ENCODE assay signal across 37 cellular contexts in the genomic region with DNA sequence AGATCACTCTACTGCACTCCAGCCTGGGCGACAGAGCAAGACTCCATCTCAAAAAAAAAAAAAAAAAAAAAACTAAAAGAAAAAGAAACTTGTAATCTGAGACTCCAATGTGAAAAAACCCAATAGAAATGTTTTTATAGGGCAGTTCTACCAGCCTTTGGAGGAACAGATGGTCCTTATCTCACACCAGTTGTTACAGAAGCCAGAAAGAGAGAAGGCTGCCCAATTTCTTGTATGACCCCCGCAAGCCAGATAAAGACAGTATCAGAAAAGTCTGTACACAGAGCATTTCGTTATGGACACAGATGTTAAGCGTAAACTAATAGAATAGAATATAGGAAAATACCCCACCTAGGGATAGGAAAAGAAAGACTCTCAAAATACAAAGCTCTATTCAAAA. TPM values are rescaled to one million over a fixed set of nuclear protein-coding genes. Genes with fewer than 3 reads are reported as not detected.
DNase-seq lines count a peak whose midpoint lies in the region; ATAC-seq and TF ChIP-seq lines count a peak whose summit lies in the region.
"Had no signal": no experiment of that assay in that cellular context is flagged by ENCODE, and none has a peak within 500 bp of the region (broad histone marks: within the 10 kb centered on the region; RNA-seq: fewer than 3 reads in every experiment).

No MANE protein-coding gene starts in this region.

- H3K9me3 Mint-ChIP-seq in WTC11: no peaks in the 10 kb centered on the region
- H3K9me3 Mint-ChIP-seq: activated CD4-positive, alpha-beta memory T cell treated with anti-CD3 and anti-CD28 coated beads, Interleukin-2, amount 10 ng/mL, durations not matched to agents 7 days and 5 days; CD4-positive, alpha-beta T cell; naive B cell had no signal

- no peaks in the 10 kb centered on the region for H3K36me3 ChIP-seq in body of pancreas (replicated peaks in 1 of 2; ENCODE audit: insufficient read depth in 1 of 2, low read depth in 2 of 2)
- H3K36me3 ChIP-seq: adrenal gland, brain microvascular endothelial cell, stomach, transverse colon had no signal

- ATAC-seq in body of pancreas: peak; percentile 35
- ATAC-seq in WTC11: no peak
- ATAC-seq: GM12878, left ventricle myocardium superior, right cardiac atrium had no signal

- no peak overlapping the region for H3K4me3 ChIP-seq in body of pancreas
- H3K4me3 ChIP-seq: adrenal gland, GM12878, stomach, transverse colon had no signal

- H3K4me1 Mint-ChIP-seq in WTC11: peaks cover 30% of the 10 kb centered on the region

- no peak overlapping the region for H3K4me3 Mint-ChIP-seq in WTC11
- H3K4me3 Mint-ChIP-seq: activated CD4-positive, alpha-beta memory T cell treated with anti-CD3 and anti-CD28 coated beads, Interleukin-2, amount 10 ng/mL, durations not matched to agents 7 days and 5 days; CD4-positive, alpha-beta T cell; naive B cell had no signal

- CTCF ChIA-PET in WTC11 (lab: Charles Lee): interaction anchor here (0.6 to 1.2 kb wide), 3 partner anchors 13 to 75 kb away, joined by 3 to 4 read pairs (median 3); a partner anchor contains a TSS
- CTCF ChIA-PET in RWPE1 (lab: Yijun Ruan, JAX): interaction anchor here (0.6 kb wide), 1 partner anchor 112 kb away, joined by 3 read pairs; no protein-coding TSS in a partner anchor

- no peak overlapping the region for H3K27ac ChIP-seq in body of pancreas
- H3K27ac ChIP-seq in RWPE1: no peak overlapping the region
- H3K27ac ChIP-seq: adrenal gland, brain microvascular endothelial cell, stomach, transverse colon had no signal

- intact Hi-C loops in body of pancreas (cut with DNase I): no loop called here

- no peak overlapping the region for H3K27ac Mint-ChIP-seq in WTC11
- H3K27ac Mint-ChIP-seq: activated CD4-positive, alpha-beta memory T cell treated with anti-CD3 and anti-CD28 coated beads, Interleukin-2, amount 10 ng/mL, durations not matched to agents 7 days and 5 days; CD4-positive, alpha-beta T cell; naive B cell had no signal

- H3K27me3 Mint-ChIP-seq in WTC11 (ENCODE audit: low read depth): no peaks in the 10 kb centered on the region
- H3K27me3 Mint-ChIP-seq: CD4-positive, alpha-beta T cell had no signal

- no peaks in the 10 kb centered on the region for H3K27me3 ChIP-seq in body of pancreas
- H3K27me3 ChIP-seq: adrenal gland, brain microvascular endothelial cell had no signal

- H3K9me3 ChIP-seq in body of pancreas: no peaks in the 10 kb centered on the region
- H3K9me3 ChIP-seq: adrenal gland, stomach, transverse colon had no signal

- POLR2A ChIA-PET in WTC11 (lab: Charles Lee) (no interaction called here), RWPE1 (lab: Yijun Ruan, JAX; ENCODE audit: low non-redundant PET) (no interaction called here)

- peak; percentile 19 for DNase-seq in EH (ENCODE audit: low read depth)
- peak; percentile 29 for DNase-seq in NCI-H524 treated with DMSO at 0.1 percent for 48 hours (lab: John Stamatoyannopoulos, UW)
- DNase-seq in body of pancreas: no peak
- DNase-seq in iris pigment epithelial cell (ENCODE audit: low read depth): peak; percentile 25
- no peak for DNase-seq in WTC11 (ENCODE audit: low spot score)
- no peak for DNase-seq in activated gamma-delta T cell treated with Interleukin-2 at 50 U/mL for 16 hours
- DNase-seq in NCI-H526 (lab: John Stamatoyannopoulos, UW): no peak
- DNase-seq in RWPE1 (ENCODE audit: low spot score): no peak
- DNase-seq: activated CD4-positive, alpha-beta memory T cell treated with anti-CD3 and anti-CD28 coated beads, Interleukin-2, amount 10 ng/mL, durations not matched to agents 7 days and 5 days; activated CD4-positive, alpha-beta T cell treated with anti-CD3 and anti-CD28 coated beads for 1 hour; activated CD8-positive, alpha-beta memory T cell treated with anti-CD3 and anti-CD28 coated beads, Interleukin-2, amount 50 U/mL, for 4 hours; activated naive CD4-positive, alpha-beta T cell treated with Interleukin-2 at 50 U/mL for 16 hours; adrenal gland; brain microvascular endothelial cell; CD4-positive, alpha-beta T cell; effector CD4-positive, alpha-beta T cell; EL; head of caudate nucleus; KG1; left ventricle myocardium superior; MM.1S; naive B cell; NCI-H1417; NCI-H2081 treated with DMSO at 0.1 percent for 48 hours; NCI-H345; NCI-H774; stimulated activated CD8-positive, alpha-beta memory T cell treated with anti-CD3 and anti-CD28 coated beads, Interleukin-4, amount 100 ng/mL, for 48 hours; stomach; T-helper 1 cell; transverse colon had no signal

- 22 to 28% methylated on average over 4 of the region's 4 CpGs for WGBS in body of pancreas, 2 donors

- H3K4me1 ChIP-seq in body of pancreas: no peaks in the 10 kb centered on the region
- H3K4me1 ChIP-seq: adrenal gland, stomach, transverse colon had no signal

- no peaks in the 10 kb centered on the region for H3K36me3 Mint-ChIP-seq in WTC11
- H3K36me3 Mint-ChIP-seq: naive B cell had no signal

- no peak for TF ChIP-seq POLR2A in body of pancreas (IDR thresholded peaks at IDR 0.05)

- no peak for TF ChIP-seq CTCF in body of pancreas (IDR thresholded peaks at IDR 0.05)
- no peak for TF ChIP-seq CTCF in WTC11 (IDR thresholded peaks at IDR 0.05)
- no peak for TF ChIP-seq CTCF in RWPE1 (conservative IDR thresholded peaks at IDR 0.05; ENCODE audit: low read depth)

TF ChIP-seq in WTC11, 78 proteins besides CTCF, POLR2A, EP300 and RAD21:
- TF ChIP-seq ZNF317 (CRISPR knock-in tag; IDR thresholded peaks at IDR 0.05; ENCODE audit: borderline replicate concordance, low read depth) (no peak), ZNF121 (CRISPR knock-in tag; IDR thresholded peaks at IDR 0.05) (no peak), CREB1 (CRISPR knock-in tag; IDR thresholded peaks at IDR 0.05) (no peak), ZNF416 (CRISPR knock-in tag; IDR thresholded peaks at IDR 0.05) (no peak), OVOL2 (CRISPR knock-in tag; IDR thresholded peaks at IDR 0.05; ENCODE audit: borderline replicate concordance) (no peak), TEAD1 (CRISPR knock-in tag; IDR thresholded peaks at IDR 0.05) (no peak), GRHL2 (CRISPR knock-in tag; IDR thresholded peaks at IDR 0.05; ENCODE audit: insufficient replicate concordance, severe bottlenecking) (no peak), ZNF671 (CRISPR knock-in tag; IDR thresholded peaks at IDR 0.05) (no peak), KAT7 (CRISPR knock-in tag; IDR thresholded peaks at IDR 0.05; ENCODE audit: borderline replicate concordance) (no peak), ETV6 (CRISPR knock-in tag; IDR thresholded peaks at IDR 0.05) (no peak), JAZF1 (CRISPR knock-in tag; IDR thresholded peaks at IDR 0.05) (no peak), FOXP1 (CRISPR knock-in tag; IDR thresholded peaks at IDR 0.05; ENCODE audit: borderline replicate concordance) (no peak)
- TF ChIP-seq, protein P1, sequence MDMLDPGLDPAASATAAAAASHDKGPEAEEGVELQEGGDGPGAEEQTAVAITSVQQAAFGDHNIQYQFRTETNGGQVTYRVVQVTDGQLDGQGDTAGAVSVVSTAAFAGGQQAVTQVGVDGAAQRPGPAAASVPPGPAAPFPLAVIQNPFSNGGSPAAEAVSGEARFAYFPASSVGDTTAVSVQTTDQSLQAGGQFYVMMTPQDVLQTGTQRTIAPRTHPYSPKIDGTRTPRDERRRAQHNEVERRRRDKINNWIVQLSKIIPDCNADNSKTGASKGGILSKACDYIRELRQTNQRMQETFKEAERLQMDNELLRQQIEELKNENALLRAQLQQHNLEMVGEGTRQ (CRISPR knock-in tag; IDR thresholded peaks at IDR 0.05): no peak
- TF ChIP-seq, protein P2, sequence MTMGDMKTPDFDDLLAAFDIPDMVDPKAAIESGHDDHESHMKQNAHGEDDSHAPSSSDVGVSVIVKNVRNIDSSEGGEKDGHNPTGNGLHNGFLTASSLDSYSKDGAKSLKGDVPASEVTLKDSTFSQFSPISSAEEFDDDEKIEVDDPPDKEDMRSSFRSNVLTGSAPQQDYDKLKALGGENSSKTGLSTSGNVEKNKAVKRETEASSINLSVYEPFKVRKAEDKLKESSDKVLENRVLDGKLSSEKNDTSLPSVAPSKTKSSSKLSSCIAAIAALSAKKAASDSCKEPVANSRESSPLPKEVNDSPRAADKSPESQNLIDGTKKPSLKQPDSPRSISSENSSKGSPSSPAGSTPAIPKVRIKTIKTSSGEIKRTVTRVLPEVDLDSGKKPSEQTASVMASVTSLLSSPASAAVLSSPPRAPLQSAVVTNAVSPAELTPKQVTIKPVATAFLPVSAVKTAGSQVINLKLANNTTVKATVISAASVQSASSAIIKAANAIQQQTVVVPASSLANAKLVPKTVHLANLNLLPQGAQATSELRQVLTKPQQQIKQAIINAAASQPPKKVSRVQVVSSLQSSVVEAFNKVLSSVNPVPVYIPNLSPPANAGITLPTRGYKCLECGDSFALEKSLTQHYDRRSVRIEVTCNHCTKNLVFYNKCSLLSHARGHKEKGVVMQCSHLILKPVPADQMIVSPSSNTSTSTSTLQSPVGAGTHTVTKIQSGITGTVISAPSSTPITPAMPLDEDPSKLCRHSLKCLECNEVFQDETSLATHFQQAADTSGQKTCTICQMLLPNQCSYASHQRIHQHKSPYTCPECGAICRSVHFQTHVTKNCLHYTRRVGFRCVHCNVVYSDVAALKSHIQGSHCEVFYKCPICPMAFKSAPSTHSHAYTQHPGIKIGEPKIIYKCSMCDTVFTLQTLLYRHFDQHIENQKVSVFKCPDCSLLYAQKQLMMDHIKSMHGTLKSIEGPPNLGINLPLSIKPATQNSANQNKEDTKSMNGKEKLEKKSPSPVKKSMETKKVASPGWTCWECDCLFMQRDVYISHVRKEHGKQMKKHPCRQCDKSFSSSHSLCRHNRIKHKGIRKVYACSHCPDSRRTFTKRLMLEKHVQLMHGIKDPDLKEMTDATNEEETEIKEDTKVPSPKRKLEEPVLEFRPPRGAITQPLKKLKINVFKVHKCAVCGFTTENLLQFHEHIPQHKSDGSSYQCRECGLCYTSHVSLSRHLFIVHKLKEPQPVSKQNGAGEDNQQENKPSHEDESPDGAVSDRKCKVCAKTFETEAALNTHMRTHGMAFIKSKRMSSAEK (CRISPR knock-in tag; IDR thresholded peaks at IDR 0.05; ENCODE audit: borderline replicate concordance): no peak
- TF ChIP-seq, protein P3, sequence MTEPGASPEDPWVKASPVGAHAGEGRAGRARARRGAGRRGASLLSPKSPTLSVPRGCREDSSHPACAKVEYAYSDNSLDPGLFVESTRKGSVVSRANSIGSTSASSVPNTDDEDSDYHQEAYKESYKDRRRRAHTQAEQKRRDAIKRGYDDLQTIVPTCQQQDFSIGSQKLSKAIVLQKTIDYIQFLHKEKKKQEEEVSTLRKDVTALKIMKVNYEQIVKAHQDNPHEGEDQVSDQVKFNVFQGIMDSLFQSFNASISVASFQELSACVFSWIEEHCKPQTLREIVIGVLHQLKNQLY (CRISPR knock-in tag; IDR thresholded peaks at IDR 0.05): no peak

RNA-seq across cellular contexts. Expression of a gene that starts 11.3 kb away (rescaled TPM):
- total RNA-seq in body of pancreas (not detected), WTC11 (2021) (3.4 to 4.5 TPM (median 4.1 TPM) in 3 replicates)
- total RNA-seq: A673; activated CD4-positive, alpha-beta memory T cell treated with anti-CD3 and anti-CD28 coated beads, Interleukin-2, amount 10 ng/mL, durations not matched to agents 7 days and 5 days; CD4-positive, alpha-beta T cell; GM12878; left ventricle myocardium superior; mesenteric fat pad; posterior vena cava; right cardiac atrium; RPMI7951; SK-MEL-5; stomach; transverse colon had no signal

RNA-seq across cellular contexts. Expression of a gene that starts 14.8 kb away (rescaled TPM):
- total RNA-seq in body of pancreas: 10 to 100 TPM; 29.6 to 91.6 TPM
- 111 to 129 TPM (median 114 TPM) in 3 replicates for total RNA-seq in WTC11 (2021)

RNA-seq across cellular contexts. Expression of a gene that starts 15.2 kb away (rescaled TPM):
- total RNA-seq in body of pancreas: 10 to 100 TPM; 10.4 to 17.8 TPM
- 28.5 to 31.9 TPM (median 30.6 TPM) in 3 replicates for total RNA-seq in WTC11 (2021)

RNA-seq across cellular contexts. Expression of a gene that starts 27.5 kb away (rescaled TPM):
- total RNA-seq in body of pancreas (10 to 100 TPM; 27.5 to 60.6 TPM), WTC11 (2021) (52.3 to 57.0 TPM (median 52.5 TPM) in 3 replicates)

RNA-seq across cellular contexts. Expression of a gene that starts 33.8 kb away (rescaled TPM):
- 10 to 100 TPM in 1 of 2 donors, under 1 TPM in 1; 0.52 to 17.8 TPM for total RNA-seq in body of pancreas
- total RNA-seq in WTC11 (2021): 16.3 to 20.5 TPM (median 17.1 TPM) in 3 replicates

Comparison
In these comparisons a context has a peak if more than half of its experiments do, and no peak if none do; other contexts are left out.
1. DNase-seq: peak in EH (single experiment), NCI-H524 treated with DMSO at 0.1 percent for 48 hours (single experiment) and iris pigment epithelial cell (single experiment); none in body of pancreas (0 of 4), WTC11 (single experiment), activated gamma-delta T cell treated with Interleukin-2 at 50 U/mL for 16 hours (single experiment), NCI-H526 (0 of 2) and RWPE1 (single experiment).